Comparison of ENCODE assay signal across 1 cellular context in genomic region chr19:1748703-1749341, GRCh38.
TF ChIP-seq lines count a peak whose summit lies in the region.

No MANE protein-coding gene starts in this region.

TF ChIP-seq in endothelial cell of umbilical vein, 7 proteins besides CTCF, POLR2A, EP300 and RAD21:
- TF ChIP-seq GATA2 (IDR thresholded peaks at IDR 0.05; ENCODE audit: insufficient read depth, insufficient read length, low read depth, low read length) (no peak), EZH2 (IDR thresholded peaks at IDR 0.05; ENCODE audit: borderline replicate concordance, low read depth, low read length, severe bottlenecking) (peak; percentile 94)
